26 cellular contexts compared by ENCODE assay signal in genomic region chr1:200478945-200479558, GRCh38.
"Had no signal": no experiment of that assay in that cellular context is flagged by ENCODE, and none has a peak within 500 bp of the region (broad histone marks: within the 10 kb centered on the region; RNA-seq: fewer than 3 reads in every experiment).

No MANE protein-coding gene starts in this region.

- H3K36me3 Mint-ChIP-seq: activated naive CD8-positive, alpha-beta T cell had no signal

- H3K4me3 Mint-ChIP-seq: activated CD8-positive, alpha-beta T cell treated with anti-CD3 and anti-CD28 coated beads for 36 hours; activated naive CD8-positive, alpha-beta T cell; activated T-cell treated with anti-CD3 and anti-CD28 coated beads, Interleukin-2, amount 50 U/mL, for 4 hours; central memory CD8-positive, alpha-beta T cell; nephron progenitor cell; WTC11 had no signal

- H3K27ac Mint-ChIP-seq: activated CD8-positive, alpha-beta T cell treated with anti-CD3 and anti-CD28 coated beads for 36 hours; activated naive CD8-positive, alpha-beta T cell; activated T-helper 2 cell treated with anti-CD3 and anti-CD28 coated beads, Interferon-gamma antibody, Interleukin-2, Interleukin-4, amounts not matched to agents 10 μg/mL and 5 μg/mL and 100 μg/mL, durations not matched to agents 14 hours and 24 hours and 36 hours; nephron progenitor cell had no signal

- DNase-seq: activated CD4-positive, alpha-beta T cell treated with anti-CD3 and anti-CD28 coated beads, Interleukin-2, amount 50 U/mL, for 1 hour; activated CD8-positive, alpha-beta T cell treated with anti-CD3 and anti-CD28 coated beads for 36 hours; activated T-cell treated with anti-CD3 and anti-CD28 coated beads, Interleukin-2, amount 50 U/mL, for 4 hours; effector CD4-positive, alpha-beta T cell; foreskin melanocyte; left lung; lower lobe of right lung; mesenchymal stem cell; nephron progenitor cell; nucleus accumbens; psoas muscle; spleen; stimulated activated naive CD4-positive, alpha-beta T cell treated with Interleukin-2 at 50 U/mL for 16 hours; T-helper 2 cell; testis; transverse colon had no signal

- H3K27ac ChIP-seq: esophagus muscularis mucosa, left lung, lower lobe of right lung, pancreas, psoas muscle, spleen, testis, transverse colon had no signal

- ATAC-seq: activated CD8-positive, alpha-beta T cell treated with anti-CD3 and anti-CD28 coated beads for 36 hours; activated T-cell treated with anti-CD3 and anti-CD28 coated beads, Interleukin-2, amount 50 U/mL, for 4 hours; left lung; pancreas; psoas muscle had no signal

- H3K9me3 ChIP-seq: esophagus muscularis mucosa, left lung, lower lobe of right lung, pancreas, psoas muscle, spleen, testis, transverse colon had no signal

- H3K27me3 ChIP-seq: left lung, pancreas, testis, transverse colon had no signal

- H3K4me1 ChIP-seq: esophagus muscularis mucosa, lower lobe of right lung, spleen, testis had no signal

- FAIRE-seq: bronchial epithelial cell, colon, islet of Langerhans, pancreas, urothelium cell line had no signal

- H3K27me3 Mint-ChIP-seq: central memory CD8-positive, alpha-beta T cell had no signal

- H3K36me3 ChIP-seq: esophagus muscularis mucosa, left lung, lower lobe of right lung, pancreas, spleen, transverse colon had no signal

- H3K4me3 ChIP-seq: esophagus muscularis mucosa, left lung, lower lobe of right lung, pancreas, psoas muscle, spleen, testis, transverse colon had no signal
